Comparison of ENCODE assay signal across 19 cellular contexts in genomic region chr12:1197264-1198018, GRCh38.
DNase-seq lines count a peak whose midpoint lies in the region; ATAC-seq, FAIRE-seq and TF ChIP-seq lines count a peak whose summit lies in the region.
"Had no signal": no experiment of that assay in that cellular context is flagged by ENCODE, and none has a peak within 500 bp of the region (broad histone marks: within the 10 kb centered on the region; RNA-seq: fewer than 3 reads in every experiment).

No MANE protein-coding gene starts in this region.

- H3K27ac Mint-ChIP-seq in astrocyte (ENCODE audit: unreplicated experiment) (peak overlapping the region; percentile 96), Caco-2 (ENCODE audit: unreplicated experiment) (no peak overlapping the region)
- H3K27ac Mint-ChIP-seq: brain; CD8-positive, alpha-beta T cell; type B pancreatic cell had no signal

- TF ChIP-seq RAD21 in A549 (conservative IDR thresholded peaks at IDR 0.05 in 1 of 2, IDR thresholded peaks at IDR 0.05 in 1 of 2), result no peak

- H3K79me2 ChIP-seq in astrocyte (ENCODE audit: insufficient read depth, low read length) (no peaks in the 10 kb centered on the region), keratinocyte (ENCODE audit: control insufficient read depth, insufficient read depth, low read length) (peaks cover 1% of the 10 kb centered on the region)
- H3K79me2 ChIP-seq: hepatocyte had no signal

- H3K9me3 ChIP-seq in A549, result 0 out of 3 replicates have a peak, but pooled peaks cover 3% of the 10 kb centered on the region
- H3K9me3 ChIP-seq in astrocyte (ENCODE audit: insufficient read depth, low read depth, low read length), result peaks cover 4% of the 10 kb centered on the region
- peaks cover 2% of the 10 kb centered on the region for H3K9me3 ChIP-seq in keratinocyte (ENCODE audit: control insufficient read depth, low read depth, low read length)
- no peaks in the 10 kb centered on the region for H3K9me3 ChIP-seq in gastroesophageal sphincter
- H3K9me3 ChIP-seq in Caco-2, result peaks cover 3% of the 10 kb centered on the region

- H3K4me1 ChIP-seq in A549 (no peaks in the 10 kb centered on the region), astrocyte (ENCODE audit: insufficient read depth, low read length) (peaks cover 10% of the 10 kb centered on the region), keratinocyte (ENCODE audit: control insufficient read depth, extremely low read depth, insufficient read depth, low read length) (peaks cover 35% of the 10 kb centered on the region), gastroesophageal sphincter (peaks cover 0 to 9% (median 0%) of the 10 kb centered on the region in 3 donors), Caco-2 (no peaks in the 10 kb centered on the region)
- H3K4me1 ChIP-seq: Peyer's patch had no signal

- no peak overlapping the region for H3K4me3 ChIP-seq in A549
- H3K4me3 ChIP-seq in astrocyte (ENCODE audit: insufficient read depth, low read depth, low read length), result no peak overlapping the region
- no peak overlapping the region for H3K4me3 ChIP-seq in keratinocyte (ENCODE audit: control insufficient read depth in 2 of 3, extremely low read depth in 1 of 3, insufficient read depth in 2 of 3, low read depth in 1 of 3, low read length in 3 of 3)
- H3K4me3 ChIP-seq in gastroesophageal sphincter, result no peak overlapping the region
- H3K4me3 ChIP-seq in Caco-2 (ENCODE audit: low read depth, low read length), result no peak overlapping the region
- H3K4me3 ChIP-seq: dorsolateral prefrontal cortex, hepatocyte, Peyer's patch had no signal

- BruUV-seq in Caco-2 (replicated peaks; lab: Mats Ljungman, UMichigan), result no TSS peak

- DNase-seq in A549 (ENCODE audit: low read depth in 1 of 2, low spot score in 1 of 2), result peak in 1 of 2 experiments; percentile 38
- peak; percentile 34 for DNase-seq in HK-2 (ENCODE audit: unreplicated experiment)
- peak; percentile 76 for DNase-seq in astrocyte (ENCODE audit: low read depth)
- DNase-seq in keratinocyte (ENCODE audit: low read depth, low spot score), result peak; percentile 86
- no peak for DNase-seq in DMS79 treated with DMSO at 0.1 percent for 48 hours (lab: John Stamatoyannopoulos, UW)
- no peak for DNase-seq in Caco-2
- DNase-seq: activated naive CD4-positive, alpha-beta T cell treated with anti-CD3 and anti-CD28 coated beads, Interleukin-2, amount 50 U/mL, for 16 hours; activated T-cell treated with anti-CD3 and anti-CD28 coated beads, Interleukin-2, amount 50 U/mL, for 1 hour; CD8-positive, alpha-beta T cell; dorsolateral prefrontal cortex; Peyer's patch; retina; stimulated activated naive CD8-positive, alpha-beta T cell treated with anti-CD3 and anti-CD28 coated beads, Interleukin-15, Interleukin-2, amounts not matched to agents 100 U/mL and 50 U/mL, for 24 hours had no signal

- intact Hi-C loops in Caco-2 (cut with micrococcal nuclease; ENCODE audit: unreplicated experiment), result no loop called here

- no peaks in the 10 kb centered on the region for H3K27me3 ChIP-seq in astrocyte (ENCODE audit: insufficient read depth, low read length)
- no peaks in the 10 kb centered on the region for H3K27me3 ChIP-seq in keratinocyte (ENCODE audit: control insufficient read depth, extremely low read depth, insufficient read depth, low read length)
- H3K27me3 ChIP-seq in gastroesophageal sphincter, result no peaks in the 10 kb centered on the region
- H3K27me3 ChIP-seq in Caco-2 (replicated peaks; ENCODE audit: control insufficient read depth, insufficient read depth, low read length), result no peaks in the 10 kb centered on the region
- H3K27me3 ChIP-seq: dorsolateral prefrontal cortex, hepatocyte, Peyer's patch had no signal

- H3K9me3 Mint-ChIP-seq in astrocyte (ENCODE audit: unreplicated experiment) (no peaks in the 10 kb centered on the region), Caco-2 (ENCODE audit: unreplicated experiment) (peaks cover 14% of the 10 kb centered on the region)
- H3K9me3 Mint-ChIP-seq: CD8-positive, alpha-beta T cell; type B pancreatic cell had no signal

- no peak overlapping the region for H2AFZ ChIP-seq in astrocyte (ENCODE audit: low read depth, low read length)
- H2AFZ ChIP-seq in keratinocyte (ENCODE audit: control insufficient read depth, low read length), result no peak overlapping the region
- H2AFZ ChIP-seq: hepatocyte had no signal

- dilution Hi-C loops in keratinocyte (cut with MboI; ENCODE audit: extremely low pct_ligation_motif_present, low sequenced_read_pairs), result no loop called here

- POLR2A ChIA-PET in A549 (lab: Yijun Ruan, JAX) (no interaction called here), Caco-2 (lab: Charles Lee) (no interaction called here)

- TF ChIP-seq CTCF in A549 (IDR thresholded peaks at IDR 0.05) (no peak), astrocyte (IDR thresholded peaks at IDR 0.05; ENCODE audit: insufficient read depth, low read depth, low read length) (no peak), keratinocyte (optimal IDR thresholded peaks at IDR 0.05 in 1 of 3, IDR thresholded peaks at IDR 0.05 in 1 of 3, conservative IDR thresholded peaks at IDR 0.05 in 1 of 3; ENCODE audit: extremely low read depth in 1 of 3, insufficient read depth in 2 of 3, low read length in 3 of 3) (no peak), gastroesophageal sphincter (IDR thresholded peaks at IDR 0.05) (no peak), Caco-2 (IDR thresholded peaks at IDR 0.05; ENCODE audit: insufficient read depth in 1 of 2, low read depth in 1 of 2, low read length in 1 of 2, severe bottlenecking in 1 of 2, unreplicated experiment in 1 of 2) (no peak)

- no peak overlapping the region for H3K4me2 ChIP-seq in A549
- H3K4me2 ChIP-seq in astrocyte (ENCODE audit: low read length), result peak overlapping the region; percentile 32
- peak overlapping the region; percentile 0 for H3K4me2 ChIP-seq in keratinocyte (ENCODE audit: control insufficient read depth, extremely low read depth, insufficient read depth, low read depth, low read length)
- H3K4me2 ChIP-seq: hepatocyte, KMS-11 had no signal

- H3K9ac ChIP-seq in astrocyte (ENCODE audit: low read length) (peak overlapping the region; percentile 6), keratinocyte (ENCODE audit: control insufficient read depth, extremely low read depth, insufficient read depth, low read length) (peak overlapping the region; percentile 63)
- H3K9ac ChIP-seq: KMS-11 had no signal

- no peaks in the 10 kb centered on the region for H3K9me1 ChIP-seq in keratinocyte (ENCODE audit: control insufficient read depth, extremely low read depth, insufficient read depth, low read length)

- H3K36me3 Mint-ChIP-seq in astrocyte (ENCODE audit: low read depth, unreplicated experiment), result peaks cover 17% of the 10 kb centered on the region
- H3K36me3 Mint-ChIP-seq in Caco-2 (ENCODE audit: insufficient read depth, unreplicated experiment), result peaks cover 40% of the 10 kb centered on the region

- H3K4me3 Mint-ChIP-seq in astrocyte (ENCODE audit: unreplicated experiment) (peak overlapping the region; percentile 57), Caco-2 (ENCODE audit: unreplicated experiment) (no peak overlapping the region)
- H3K4me3 Mint-ChIP-seq: brain; CD8-positive, alpha-beta T cell; type B pancreatic cell had no signal

- H3K36me3 ChIP-seq in astrocyte (ENCODE audit: insufficient read depth, low read length) (no peaks in the 10 kb centered on the region), keratinocyte (ENCODE audit: control insufficient read depth in 2 of 2, extremely low read depth in 1 of 2, insufficient read depth in 2 of 2, low read length in 2 of 2) (peaks cover 3% of the 10 kb centered on the region in 2 experiments), gastroesophageal sphincter (peaks cover 0 to 12% of the 10 kb centered on the region in 2 donors), Caco-2 (ENCODE audit: control insufficient read depth, insufficient read depth, low read length) (0 out of 2 replicates have a peak, but pooled peaks cover 2% of the 10 kb centered on the region)

- WGBS in A549 (ENCODE audit: missing lambda C conversion rate), result 94% methylated on average over 3 of the region's 3 CpGs
- WGBS in gastroesophageal sphincter (ENCODE audit: low coverage in 1 of 2), 2 donors, result 95 to 97% methylated on average over 3 of the region's 3 CpGs

- no peak overlapping the region for H3K27ac ChIP-seq in A549
- H3K27ac ChIP-seq in astrocyte (ENCODE audit: low read depth, low read length), result peak overlapping the region; percentile 61
- H3K27ac ChIP-seq in keratinocyte (ENCODE audit: control insufficient read depth, insufficient read depth, low read length), result peak overlapping the region; percentile 63
- no peak overlapping the region for H3K27ac ChIP-seq in gastroesophageal sphincter
- H3K27ac ChIP-seq: dorsolateral prefrontal cortex, hepatocyte, KMS-11, Peyer's patch had no signal

- no peak for TF ChIP-seq EP300 in A549 (IDR thresholded peaks at IDR 0.05)
- TF ChIP-seq EP300 in gastroesophageal sphincter (IDR thresholded peaks at IDR 0.05), result no peak

- ATAC-seq in A549 (peak in 1 of 2 experiments; percentile 64; a peak in 3 of 6 replicates), gastroesophageal sphincter (no peak), esophagus mucosa (no peak)
- ATAC-seq: CD8-positive, alpha-beta T cell; stimulated activated naive CD8-positive, alpha-beta T cell treated with anti-CD3 and anti-CD28 coated beads, Interleukin-15, Interleukin-2, amounts not matched to agents 100 U/mL and 50 U/mL, for 24 hours had no signal

- FAIRE-seq in A549 (lab: Jason Lieb, UNC), result peak; percentile 28
- no peak for FAIRE-seq in astrocyte (lab: Jason Lieb, UNC)
- peak; percentile 98 for FAIRE-seq in keratinocyte (lab: Jason Lieb, UNC)

- no peak for TF ChIP-seq POLR2A in A549 (IDR thresholded peaks at IDR 0.05; ENCODE audit: low read length)
- no peak for TF ChIP-seq POLR2A in gastroesophageal sphincter (IDR thresholded peaks at IDR 0.05)

- CTCF ChIA-PET in A549 (lab: Yijun Ruan, JAX), result interaction anchor here (0.6 to 1.2 kb wide), 4 partner anchors 15 to 386 kb away, joined by 3 to 6 read pairs (median 4); no protein-coding TSS in a partner anchor
- CTCF ChIA-PET in Caco-2 (lab: Charles Lee), result interaction anchor here (0.6 to 1.0 kb wide), 2 partner anchors 79 to 552 kb away, joined by 3 read pairs; no protein-coding TSS in a partner anchor

- H4K20me1 ChIP-seq in astrocyte (ENCODE audit: insufficient read depth, low read length) (no peaks in the 10 kb centered on the region), keratinocyte (ENCODE audit: control insufficient read depth, extremely low read depth, insufficient read depth, low read length) (no peaks in the 10 kb centered on the region)

- H3K27me3 Mint-ChIP-seq in astrocyte (ENCODE audit: low read depth, unreplicated experiment), result no peaks in the 10 kb centered on the region
- no peaks in the 10 kb centered on the region for H3K27me3 Mint-ChIP-seq in Caco-2 (ENCODE audit: insufficient read depth, unreplicated experiment)
- H3K27me3 Mint-ChIP-seq: type B pancreatic cell had no signal

- H3K4me1 Mint-ChIP-seq in astrocyte (ENCODE audit: low read depth, unreplicated experiment) (peaks cover 39% of the 10 kb centered on the region), Caco-2 (ENCODE audit: low read depth, unreplicated experiment) (no peaks in the 10 kb centered on the region)

TF ChIP-seq in A549, 52 proteins besides CTCF, POLR2A, EP300 and RAD21 (continues in another document):
- TF ChIP-seq TP53 (CRISPR knock-in tag; IDR thresholded peaks at IDR 0.05) (no peak), NR3C1 (IDR thresholded peaks at IDR 0.05) (no peak), RNF2 (IDR thresholded peaks at IDR 0.05; ENCODE audit: borderline replicate concordance, low read depth) (no peak), PHF8 (IDR thresholded peaks at IDR 0.05; ENCODE audit: borderline replicate concordance, low read depth) (no peak)

Comparison
In these comparisons a context has a peak if more than half of its experiments do, and no peak if none do; other contexts are left out.
1. DNase-seq: peak in HK-2 (single experiment), astrocyte (single experiment) and keratinocyte (single experiment); none in DMS79 treated with DMSO at 0.1 percent for 48 hours (single experiment) and Caco-2 (0 of 2).
2. H3K27ac ChIP-seq: peak in astrocyte (single experiment) and keratinocyte (single experiment); none in A549 (0 of 2) and gastroesophageal sphincter (0 of 4).